In genomic region chr17:70422862-70423261, GRCh38 we compare ENCODE assay signal across 33 cellular contexts.
"Had no signal": no experiment of that assay in that cellular context is flagged by ENCODE, and none has a peak within 500 bp of the region (broad histone marks: within the 10 kb centered on the region; RNA-seq: fewer than 3 reads in every experiment).

No MANE protein-coding gene starts in this region.

- H3K36me3 ChIP-seq: adrenal gland, cardiac muscle cell had no signal

- H3K27ac ChIP-seq: adrenal gland, cardiac muscle cell, VCaP had no signal

- H3K4me3 ChIP-seq: adrenal gland, cardiac muscle cell had no signal

- H3K27me3 ChIP-seq: adrenal gland, cardiac muscle cell had no signal

- H3K4me1 ChIP-seq: adrenal gland had no signal

- H3K9me3 ChIP-seq: adrenal gland had no signal

- ATAC-seq: activated CD8-positive, alpha-beta T cell treated with anti-CD3 and anti-CD28 coated beads for 36 hours; activated naive CD4-positive, alpha-beta T cell treated with anti-CD3 and anti-CD28 coated beads, Interleukin-2, amount 50 U/mL, for 72 hours; activated T-cell treated with anti-CD3 and anti-CD28 coated beads, Interleukin-2, amount 50 U/mL, for 4 hours; activated T-cell treated with anti-CD3 and anti-CD28 coated beads, Interleukin-2, amount 50 U/mL, for 72 hours; activated T-helper 17 cell treated with anti-CD3 and anti-CD28 coated beads, Interleukin-2, amount 50 U/mL, for 72 hours had no signal

- FAIRE-seq: astrocyte, bronchial epithelial cell, TTC549 had no signal

- DNase-seq: activated B cell treated with CpG ODN at 0.5 μM for 24 hours; activated CD4-positive, alpha-beta memory T cell treated with anti-CD3 and anti-CD28 coated beads for 36 hours; activated CD4-positive, alpha-beta T cell treated with anti-CD3 and anti-CD28 coated beads for 4 hours; activated CD4-positive, alpha-beta T cell treated with anti-CD3 and anti-CD28 coated beads, Interleukin-2, amount 10 ng/mL, durations not matched to agents 24 days and 14 days; activated CD4-positive, alpha-beta T cell treated with anti-CD3 and anti-CD28 coated beads, Interleukin-2, amount 50 U/mL, for 1 hour; activated CD4-positive, alpha-beta T cell treated with anti-CD3 and anti-CD28 coated beads, Interleukin-2, amount 50 U/mL, for 4 hours; activated CD4-positive, CD25-positive, alpha-beta regulatory T cell treated with anti-CD3 and anti-CD28 coated beads, Interleukin-2, amount 50 U/mL, for 72 hours; activated CD8-positive, alpha-beta memory T cell treated with anti-CD3 and anti-CD28 coated beads, Interleukin-2, amount 50 U/mL, for 4 hours; activated CD8-positive, alpha-beta T cell treated with anti-CD3 and anti-CD28 coated beads for 36 hours; activated effector memory CD4-positive, alpha-beta T cell treated with anti-CD3 and anti-CD28 coated beads, Interleukin-2, amount 50 U/mL, for 16 hours; activated gamma-delta T cell treated with Interleukin-2 at 50 U/mL for 16 hours; activated naive CD4-positive, alpha-beta T cell; activated naive CD4-positive, alpha-beta T cell treated with anti-CD3 and anti-CD28 coated beads for 36 hours; activated naive CD4-positive, alpha-beta T cell treated with anti-CD3 and anti-CD28 coated beads, Interleukin-2, amount 50 U/mL, for 16 hours; activated naive CD8-positive, alpha-beta T cell treated with anti-CD3 and anti-CD28 coated beads for 36 hours; activated T-cell treated with anti-CD3 and anti-CD28 coated beads for 4 hours; activated T-cell treated with anti-CD3 and anti-CD28 coated beads, Interleukin-2, amount 50 U/mL, for 1 hour; activated T-cell treated with anti-CD3 and anti-CD28 coated beads, Interleukin-2, amount 50 U/mL, for 4 hours; activated T-cell treated with anti-CD3 and anti-CD28 coated beads, Interleukin-2, amount 50 U/mL, for 72 hours; adrenal gland; amniotic stem cell; aorta; caudate nucleus; cerebellar nuclear complex; T-helper 2 cell; T-helper 9 cell had no signal
